In the genomic region with DNA sequence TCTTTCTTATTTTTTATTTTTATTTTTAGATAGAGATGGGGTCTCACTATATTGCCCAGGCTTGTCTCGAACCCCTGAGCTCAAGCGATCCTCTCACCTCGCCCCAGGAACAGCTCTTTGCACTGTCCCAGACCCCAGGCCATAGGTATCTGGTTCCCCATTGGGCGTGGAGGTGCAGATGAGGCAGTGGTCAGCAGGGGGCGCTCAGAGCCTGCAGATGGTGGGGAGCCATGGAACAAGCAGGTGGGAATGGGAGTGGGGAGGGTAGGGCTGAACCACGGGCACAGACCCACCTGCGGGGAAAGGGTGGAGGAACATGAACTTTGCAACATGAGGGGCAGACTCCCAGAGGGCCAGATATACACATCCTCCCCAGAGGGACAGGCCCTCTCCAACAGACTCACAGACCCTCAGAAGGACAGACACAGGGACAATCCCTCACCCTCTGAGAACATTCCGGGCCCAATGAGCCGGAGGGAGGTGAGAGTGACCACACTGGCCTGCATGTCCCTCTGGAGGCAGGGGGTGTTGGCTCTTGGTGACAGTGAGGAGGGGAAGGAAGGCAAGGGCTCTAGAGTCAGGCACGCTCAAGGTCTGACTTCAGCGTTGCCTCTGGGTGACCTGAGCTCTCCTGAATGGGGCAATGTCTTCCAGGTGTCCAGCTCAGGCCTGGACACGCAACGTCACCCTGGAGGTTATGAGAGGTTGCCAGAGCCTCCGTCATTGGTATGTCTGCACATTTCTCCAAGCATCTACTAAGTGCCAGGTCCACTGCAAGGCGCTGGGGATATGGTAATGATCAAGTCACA, we compare ENCODE assay signal across 9 cellular contexts. TPM values are rescaled to one million over a fixed set of nuclear protein-coding genes. Genes with fewer than 3 reads are reported as not detected.
DNase-seq lines count a peak whose midpoint lies in the region; ATAC-seq, FAIRE-seq and TF ChIP-seq lines count a peak whose summit lies in the region.
"Had no signal": no experiment of that assay in that cellular context is flagged by ENCODE, and none has a peak within 500 bp of the region (broad histone marks: within the 10 kb centered on the region; RNA-seq: fewer than 3 reads in every experiment).

No MANE protein-coding gene starts in this region.

- H3K79me2 ChIP-seq in mammary epithelial cell (ENCODE audit: insufficient read depth, low read length) (no peaks in the 10 kb centered on the region), keratinocyte (ENCODE audit: control insufficient read depth, insufficient read depth, low read length) (no peaks in the 10 kb centered on the region)

- BruUV-seq in mammary epithelial cell (replicated peaks; lab: Mats Ljungman, UMichigan), result no TSS peak

- H3K36me3 Mint-ChIP-seq in WTC11, result no peaks in the 10 kb centered on the region

- in situ Hi-C loops in mammary epithelial cell (cut with MboI; ENCODE audit: low sequenced_read_pairs in 2 of 2), result loop anchor here in 1 of 2 donors (5.0 kb wide), 3 partner anchors 170 to 825 kb away; no protein-coding TSS in a partner anchor

- peaks cover 45% of the 10 kb centered on the region for H3K4me1 ChIP-seq in mammary epithelial cell (ENCODE audit: insufficient read depth, low read length)
- peaks cover 46% of the 10 kb centered on the region for H3K4me1 ChIP-seq in keratinocyte (ENCODE audit: control insufficient read depth, extremely low read depth, insufficient read depth, low read length)

- intact Hi-C loops in mammary epithelial cell (cut with micrococcal nuclease), result loop anchor here (1.0 to 5.0 kb wide), 11 partner anchors 14 to 825 kb away; a partner anchor contains a TSS

- ATAC-seq in WTC11, result peak; percentile 88
- no peak for ATAC-seq in GM18861 (IDR thresholded peaks at IDR 0.05; ENCODE audit: unreplicated experiment)

- H3K27me3 ChIP-seq in mammary epithelial cell (ENCODE audit: insufficient read depth, low read length) (no peaks in the 10 kb centered on the region), keratinocyte (ENCODE audit: control insufficient read depth, extremely low read depth, insufficient read depth, low read length) (no peaks in the 10 kb centered on the region)

- no peaks in the 10 kb centered on the region for H3K9me1 ChIP-seq in keratinocyte (ENCODE audit: control insufficient read depth, extremely low read depth, insufficient read depth, low read length)

- H3K27ac ChIP-seq in mammary epithelial cell (ENCODE audit: insufficient read depth, low read depth, low read length), result peak overlapping the region; percentile 96
- H3K27ac ChIP-seq in keratinocyte (ENCODE audit: control insufficient read depth, insufficient read depth, low read length), result peak overlapping the region; percentile 98

- dilution Hi-C loops in mammary epithelial cell (cut with HindIII; ENCODE audit: low sequenced_read_pairs) (no loop called here), keratinocyte (cut with MboI; ENCODE audit: extremely low pct_ligation_motif_present, low sequenced_read_pairs) (no loop called here)

- H3K9me3 ChIP-seq in mammary epithelial cell (replicated peaks; ENCODE audit: insufficient read depth, low read length) (no peaks in the 10 kb centered on the region), keratinocyte (ENCODE audit: control insufficient read depth, low read depth, low read length) (no peaks in the 10 kb centered on the region)

- H3K4me3 Mint-ChIP-seq in WTC11, result no peak overlapping the region

- H3K9me3 Mint-ChIP-seq in WTC11, result peaks cover 6% of the 10 kb centered on the region

- CTCF ChIA-PET in WTC11 (lab: Charles Lee) (interaction anchor here (0.5 to 2.4 kb wide), 90 partner anchors 9 to 1854 kb away, joined by 3 to 60 read pairs (median 4); a partner anchor contains a TSS), mammary epithelial cell (lab: Charles Lee; ENCODE audit: low non-redundant PET) (interaction anchor here (0.7 to 1.5 kb wide), 8 partner anchors 42 to 723 kb away, joined by 3 to 8 read pairs (median 4); no protein-coding TSS in a partner anchor)

- TF ChIP-seq CTCF in WTC11 (IDR thresholded peaks at IDR 0.05), result peak; percentile 97
- TF ChIP-seq CTCF in mammary epithelial cell (conservative IDR thresholded peaks at IDR 0.05 in 1 of 2, IDR thresholded peaks at IDR 0.05 in 1 of 2; ENCODE audit: extremely low read depth in 1 of 2, insufficient read depth in 1 of 2, low read depth in 1 of 2, low read length in 2 of 2), result peak; percentile 90 to 98
- TF ChIP-seq CTCF in keratinocyte (optimal IDR thresholded peaks at IDR 0.05 in 1 of 3, IDR thresholded peaks at IDR 0.05 in 1 of 3, conservative IDR thresholded peaks at IDR 0.05 in 1 of 3; ENCODE audit: extremely low read depth in 1 of 3, insufficient read depth in 2 of 3, low read length in 3 of 3), result peak in 2 of 3 experiments; percentile 91

- H3K4me1 Mint-ChIP-seq in WTC11, result no peaks in the 10 kb centered on the region

- no peaks in the 10 kb centered on the region for H4K20me1 ChIP-seq in mammary epithelial cell (ENCODE audit: insufficient read depth, low read length)
- H4K20me1 ChIP-seq in keratinocyte (ENCODE audit: control insufficient read depth, extremely low read depth, insufficient read depth, low read length), result no peaks in the 10 kb centered on the region

- FAIRE-seq in keratinocyte (lab: Jason Lieb, UNC), result peak; percentile 66
- FAIRE-seq: G401.6 had no signal

- H3K4me3 ChIP-seq in mammary epithelial cell (replicated peaks in 1 of 3; ENCODE audit: insufficient read depth in 1 of 3, low read depth in 2 of 3, low read length in 3 of 3) (no peak overlapping the region), keratinocyte (ENCODE audit: control insufficient read depth in 2 of 3, extremely low read depth in 1 of 3, insufficient read depth in 2 of 3, low read depth in 1 of 3, low read length in 3 of 3) (no peak overlapping the region)

- POLR2A ChIA-PET in WTC11 (lab: Charles Lee), result no interaction called here

- H3K27ac Mint-ChIP-seq in WTC11, result no peak overlapping the region

- H3K4me2 ChIP-seq in mammary epithelial cell (ENCODE audit: insufficient read depth, low read depth, low read length), result peak overlapping the region; percentile 34
- H3K4me2 ChIP-seq in keratinocyte (ENCODE audit: control insufficient read depth, extremely low read depth, insufficient read depth, low read depth, low read length), result peak overlapping the region; percentile 3

- peak; percentile 49 to 67 for DNase-seq in NCI-H446 (lab: John Stamatoyannopoulos, UW)
- no peak for DNase-seq in NCI-H446 treated with DMSO at 0.1 percent for 48 hours (lab: John Stamatoyannopoulos, UW)
- DNase-seq in NCI-H187 treated with DMSO at 0.1 percent for 48 hours (lab: John Stamatoyannopoulos, UW), result peak; percentile 20
- peak; percentile 94 for DNase-seq in WTC11 (ENCODE audit: low spot score)
- peak; percentile 80 for DNase-seq in mammary epithelial cell
- DNase-seq in keratinocyte (ENCODE audit: low read depth, low spot score), result no peak
- DNase-seq in stimulated activated CD4-positive, alpha-beta T cell treated with anti-CD3 and anti-CD28 coated beads, Interleukin-1b, Interleukin-23, amount 100 ng/mL, for 48 hours, result peak; percentile 65

- WGBS in mammary epithelial cell (ENCODE audit: low coverage, missing lambda C conversion rate), result 5% methylated on average over 15 of the region's 15 CpGs

- H3K27me3 Mint-ChIP-seq in WTC11 (ENCODE audit: low read depth), result no peaks in the 10 kb centered on the region

- H3K9ac ChIP-seq in mammary epithelial cell (ENCODE audit: insufficient read depth, low read length) (peak overlapping the region; percentile 74), keratinocyte (ENCODE audit: control insufficient read depth, extremely low read depth, insufficient read depth, low read length) (peak overlapping the region; percentile 75)

- H2AFZ ChIP-seq in mammary epithelial cell (ENCODE audit: low read depth, low read length) (peak overlapping the region; percentile 59), keratinocyte (ENCODE audit: control insufficient read depth, low read length) (no peak overlapping the region)

- H3K36me3 ChIP-seq in mammary epithelial cell (ENCODE audit: insufficient read depth, low read length) (no peaks in the 10 kb centered on the region), keratinocyte (ENCODE audit: control insufficient read depth in 2 of 2, extremely low read depth in 1 of 2, insufficient read depth in 2 of 2, low read length in 2 of 2) (no peaks in the 10 kb centered on the region)

TF ChIP-seq in WTC11, 78 proteins besides CTCF, POLR2A, EP300 and RAD21:
- no peak for TF ChIP-seq TP53 (CRISPR knock-in tag; IDR thresholded peaks at IDR 0.05)
- TF ChIP-seq ZNF121 (CRISPR knock-in tag; IDR thresholded peaks at IDR 0.05), result peak; percentile 92
TF ChIP-seq in WTC11: peak in this region for 1.

RNA-seq across cellular contexts. Expression of a gene that starts 34.9 kb away (rescaled TPM):
- total RNA-seq in WTC11 (2021) (0.09 to 0.11 TPM (median 0.11 TPM) in 3 replicates), mammary epithelial cell (1 to 10 TPM; 1.8 to 2.7 TPM)
- polyA plus RNA-seq in mammary epithelial cell (1.2 TPM), keratinocyte (3.3 to 7.2 TPM (median 4.1 TPM) in 3 replicates)
- polyA minus RNA-seq in mammary epithelial cell (not detected), keratinocyte (4.3 to 10.4 TPM (median 6.0 TPM) in 3 replicates)
- polyA plus RNA-seq in keratinocyte (2011; ENCODE audit: low read depth), result 109 TPM
- polyA plus RNA-seq in keratinocyte (2011; cell fraction: cytosol; rRNA removed), result 4.2 and 7.4 TPM in 2 replicates
- 7.3 and 11.7 TPM in 2 replicates for polyA plus RNA-seq in keratinocyte (2011; cell fraction: nucleus; rRNA removed)
- polyA plus RNA-seq in keratinocyte (2012; ENCODE audit: low replicate concordance), result 7.1 and 246 TPM in 2 replicates
- polyA minus RNA-seq in keratinocyte (2011; cell fraction: cytosol; rRNA and poly(A)+ RNA removed), result 7.9 TPM
- polyA minus RNA-seq in keratinocyte (2011; cell fraction: nucleus; rRNA and poly(A)+ RNA removed), result 6.9 and 10.4 TPM in 2 replicates

Comparison
In these comparisons a context has a peak if more than half of its experiments do, and no peak if none do; other contexts are left out.
1. DNase-seq: peak in NCI-H446 (2 of 2), NCI-H187 treated with DMSO at 0.1 percent for 48 hours (single experiment), WTC11 (single experiment), mammary epithelial cell (single experiment) and stimulated activated CD4-positive, alpha-beta T cell treated with anti-CD3 and anti-CD28 coated beads, Interleukin-1b, Interleukin-23, amount 100 ng/mL, for 48 hours (single experiment); none in NCI-H446 treated with DMSO at 0.1 percent for 48 hours (single experiment) and keratinocyte (single experiment).
2. Peak in every context shown above with its lines, with median percentiles within 50 percentile points of each other: CTCF ChIP-seq.